ENCODE assay signal across 30 cellular contexts in the genomic region with DNA sequence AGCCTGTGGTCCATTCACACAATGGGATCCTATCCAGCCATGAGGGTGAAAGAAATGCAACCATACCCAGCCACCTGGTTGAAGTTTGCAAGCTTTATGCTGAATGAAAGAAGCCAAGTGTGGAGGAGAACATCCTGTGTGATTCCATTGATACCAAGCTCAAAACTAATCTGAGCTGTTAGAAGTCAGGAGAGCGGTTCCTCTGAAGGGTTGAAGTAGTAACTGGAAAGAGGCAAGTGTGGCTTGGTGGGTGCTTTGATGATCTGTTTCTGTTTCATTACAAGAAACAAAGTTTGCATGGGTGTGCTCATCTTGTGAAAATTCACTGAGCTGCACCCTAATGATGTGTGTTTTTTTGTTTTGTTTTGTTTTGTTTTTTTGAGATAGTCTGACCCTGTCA.
"Had no signal": no experiment of that assay in that cellular context is flagged by ENCODE, and none has a peak within 500 bp of the region (broad histone marks: within the 10 kb centered on the region; RNA-seq: fewer than 3 reads in every experiment).

No MANE protein-coding gene starts in this region.

- H3K4me1 Mint-ChIP-seq: activated CD4-positive, alpha-beta memory T cell treated with anti-CD3 and anti-CD28 coated beads, Interleukin-2, amount 10 ng/mL, durations not matched to agents 7 days and 5 days; activated CD4-positive, alpha-beta T cell treated with anti-CD3 and anti-CD28 coated beads for 36 hours; activated naive CD8-positive, alpha-beta T cell treated with anti-CD3 and anti-CD28 coated beads, Interleukin-2, amount 10 ng/mL, durations not matched to agents 7 days and 5 days; activated T-helper 17 cell treated with anti-CD3 and anti-CD28 coated beads, Interleukin-2, amount 50 U/mL, for 72 hours; brain had no signal

- H3K4me3 ChIP-seq: ascending aorta, breast epithelium, cardiac muscle cell, colonic mucosa, esophagus squamous epithelium, gastroesophageal sphincter, heart right ventricle had no signal

- H3K27me3 ChIP-seq: ascending aorta, cardiac muscle cell, colonic mucosa had no signal

- H3K36me3 Mint-ChIP-seq: activated naive CD4-positive, alpha-beta T cell treated with anti-CD3 and anti-CD28 coated beads, Interleukin-2, amount 50 U/mL, for 72 hours; activated naive CD8-positive, alpha-beta T cell treated with anti-CD3 and anti-CD28 coated beads, Interleukin-2, amount 10 ng/mL, durations not matched to agents 7 days and 5 days; brain had no signal

- H3K9me3 ChIP-seq: ascending aorta, breast epithelium, colonic mucosa, esophagus squamous epithelium, gastroesophageal sphincter, heart right ventricle had no signal

- H3K9me3 Mint-ChIP-seq: activated CD4-positive, alpha-beta memory T cell treated with anti-CD3 and anti-CD28 coated beads, Interleukin-2, amount 10 ng/mL, durations not matched to agents 7 days and 5 days; activated naive CD8-positive, alpha-beta T cell treated with anti-CD3 and anti-CD28 coated beads, Interleukin-2, amount 10 ng/mL, durations not matched to agents 7 days and 5 days; activated T-cell treated with anti-CD3 and anti-CD28 coated beads, Interleukin-2, amount 50 U/mL, for 24 hours; activated T-cell treated with anti-CD3 and anti-CD28 coated beads, Interleukin-2, amount 50 U/mL, for 72 hours; activated T-helper 17 cell treated with anti-CD3 and anti-CD28 coated beads, Interleukin-2, amount 50 U/mL, for 72 hours; T-helper 2 cell treated with Interferon-gamma antibody and Interleukin-4, amounts not matched to agents 5 μg/mL and 100 μg/mL, for 36 hours had no signal

- H3K27me3 Mint-ChIP-seq: activated naive CD8-positive, alpha-beta T cell treated with anti-CD3 and anti-CD28 coated beads, Interleukin-2, amount 10 ng/mL, durations not matched to agents 7 days and 5 days; brain had no signal

- H3K27ac Mint-ChIP-seq: activated CD4-positive, alpha-beta memory T cell treated with anti-CD3 and anti-CD28 coated beads, Interleukin-2, amount 10 ng/mL, durations not matched to agents 7 days and 5 days; activated CD4-positive, alpha-beta T cell treated with anti-CD3 and anti-CD28 coated beads for 36 hours; activated naive CD4-positive, alpha-beta T cell treated with anti-CD3 and anti-CD28 coated beads, Interleukin-2, amount 50 U/mL, for 72 hours; activated naive CD8-positive, alpha-beta T cell treated with anti-CD3 and anti-CD28 coated beads, Interleukin-2, amount 10 ng/mL, durations not matched to agents 7 days and 5 days; activated T-cell treated with anti-CD3 and anti-CD28 coated beads, Interleukin-2, amount 50 U/mL, for 24 hours; activated T-cell treated with anti-CD3 and anti-CD28 coated beads, Interleukin-2, amount 50 U/mL, for 72 hours; activated T-helper 17 cell treated with anti-CD3 and anti-CD28 coated beads, Interleukin-2, amount 50 U/mL, for 72 hours; brain; T-helper 17 cell; T-helper 2 cell treated with Interferon-gamma antibody and Interleukin-4, amounts not matched to agents 5 μg/mL and 100 μg/mL, for 36 hours had no signal

- H3K4me1 ChIP-seq: ascending aorta, breast epithelium, colonic mucosa, esophagus squamous epithelium, gastroesophageal sphincter, heart right ventricle had no signal

- H3K4me3 Mint-ChIP-seq: activated CD4-positive, alpha-beta memory T cell treated with anti-CD3 and anti-CD28 coated beads, Interleukin-2, amount 10 ng/mL, durations not matched to agents 7 days and 5 days; activated CD4-positive, alpha-beta T cell treated with anti-CD3 and anti-CD28 coated beads for 36 hours; activated naive CD8-positive, alpha-beta T cell treated with anti-CD3 and anti-CD28 coated beads, Interleukin-2, amount 10 ng/mL, durations not matched to agents 7 days and 5 days; activated T-cell treated with anti-CD3 and anti-CD28 coated beads, Interleukin-2, amount 50 U/mL, for 24 hours; activated T-cell treated with anti-CD3 and anti-CD28 coated beads, Interleukin-2, amount 50 U/mL, for 72 hours; activated T-helper 17 cell treated with anti-CD3 and anti-CD28 coated beads, Interleukin-2, amount 50 U/mL, for 72 hours; brain; T-helper 17 cell; T-helper 2 cell treated with Interferon-gamma antibody and Interleukin-4, amounts not matched to agents 5 μg/mL and 100 μg/mL, for 36 hours had no signal

- H3K27ac ChIP-seq: ascending aorta, breast epithelium, cardiac muscle cell, colonic mucosa, epithelial cell of prostate, esophagus squamous epithelium, gastroesophageal sphincter, heart right ventricle had no signal

- DNase-seq: activated CD4-positive, alpha-beta memory T cell treated with anti-CD3 and anti-CD28 coated beads, Interleukin-2, amount 10 ng/mL, durations not matched to agents 7 days and 5 days; activated CD4-positive, alpha-beta T cell treated with anti-CD3 and anti-CD28 coated beads for 36 hours; activated CD4-positive, CD25-positive, alpha-beta regulatory T cell; activated CD4-positive, CD25-positive, alpha-beta regulatory T cell treated with anti-CD3 and anti-CD28 coated beads, Interleukin-2, amount 50 U/mL, for 72 hours; activated CD8-positive, alpha-beta memory T cell treated with anti-CD3 and anti-CD28 coated beads, Interleukin-2, amount 50 U/mL, for 48 hours; activated effector memory CD4-positive, alpha-beta T cell treated with Interleukin-2 at 50 U/mL for 16 hours; activated gamma-delta T cell treated with Interleukin-2 at 50 U/mL for 16 hours; activated naive CD4-positive, alpha-beta T cell treated with Interleukin-2 at 50 U/mL for 16 hours; activated naive CD8-positive, alpha-beta T cell treated with anti-CD3 and anti-CD28 coated beads, Interleukin-2, amount 10 ng/mL, durations not matched to agents 7 days and 5 days; activated T-cell treated with anti-CD3 and anti-CD28 coated beads for 4 hours; activated T-cell treated with anti-CD3 and anti-CD28 coated beads, Interleukin-2, amount 50 U/mL, for 24 hours; activated T-cell treated with anti-CD3 and anti-CD28 coated beads, Interleukin-2, amount 50 U/mL, for 72 hours; central memory CD4-positive, alpha-beta T cell; cerebellar nuclear complex; colonic mucosa; effector CD8-positive, alpha-beta T cell; esophagus squamous epithelium; foreskin melanocyte; heart right ventricle; T-helper 17 cell; T1000 had no signal

- ATAC-seq: activated CD4-positive, alpha-beta T cell treated with anti-CD3 and anti-CD28 coated beads for 36 hours; activated T-cell treated with anti-CD3 and anti-CD28 coated beads, Interleukin-2, amount 50 U/mL, for 72 hours; activated T-helper 17 cell treated with anti-CD3 and anti-CD28 coated beads, Interleukin-2, amount 50 U/mL, for 72 hours; gastroesophageal sphincter; heart right ventricle; T-helper 17 cell had no signal

- H3K36me3 ChIP-seq: ascending aorta, breast epithelium, cardiac muscle cell, colonic mucosa, esophagus squamous epithelium, gastroesophageal sphincter, heart right ventricle had no signal
